Comparison of ENCODE assay signal across 10 cellular contexts in genomic region chr10:70584941-70585544, GRCh38. TPM values are rescaled to one million over a fixed set of nuclear protein-coding genes. Genes with fewer than 3 reads are reported as not detected.
DNase-seq lines count a peak whose midpoint lies in the region; ATAC-seq lines count a peak whose summit lies in the region.
"Had no signal": no experiment of that assay in that cellular context is flagged by ENCODE, and none has a peak within 500 bp of the region (broad histone marks: within the 10 kb centered on the region; RNA-seq: fewer than 3 reads in every experiment).

No MANE protein-coding gene starts in this region.

- peak overlapping the region; percentile 67 for H2AFZ ChIP-seq in neuronal stem cell (ENCODE audit: low read length)

- H3K4me1 Mint-ChIP-seq in activated T-cell treated with anti-CD3 and anti-CD28 coated beads, Interleukin-2, amount 50 U/mL, for 24 hours (ENCODE audit: low read depth), result peaks cover 41% of the 10 kb centered on the region

- peaks cover 14 to 22% of the 10 kb centered on the region in 2 donors for H3K4me1 ChIP-seq in neuronal stem cell (ENCODE audit: control insufficient read depth in 2 of 2, insufficient read depth in 1 of 2, low read depth in 1 of 2, low read length in 2 of 2)

- peak overlapping the region; percentile 44 for H3K27ac ChIP-seq in neuronal stem cell (replicated peaks; ENCODE audit: low read length)
- H3K27ac ChIP-seq: tibial nerve had no signal

- no peaks in the 10 kb centered on the region for H3K36me3 Mint-ChIP-seq in activated T-cell treated with anti-CD3 and anti-CD28 coated beads, Interleukin-2, amount 50 U/mL, for 24 hours (ENCODE audit: low read depth)

- H3K4me3 ChIP-seq in H7 (ENCODE audit: insufficient read depth, low read depth, low read length) (no peak overlapping the region), neuronal stem cell (ENCODE audit: low read length in 2 of 2) (no peak overlapping the region)
- H3K4me3 ChIP-seq: tibial nerve had no signal

- H3K18ac ChIP-seq in neuronal stem cell (ENCODE audit: low read length), result peak overlapping the region; percentile 82

- peak overlapping the region; percentile 56 for H2AK5ac ChIP-seq in neuronal stem cell (ENCODE audit: low read depth, low read length)

- no CpG with 5 or more reads among the region's 7 CpGs for WGBS in neuronal stem cell (ENCODE audit: extremely low coverage in 2 of 2, insufficient read length in 2 of 2, insufficient replicate concordance in 1 of 2), 2 donors

- no peak overlapping the region for H3K27ac Mint-ChIP-seq in activated T-cell treated with anti-CD3 and anti-CD28 coated beads, Interleukin-2, amount 50 U/mL, for 24 hours

- H3K23ac ChIP-seq in neuronal stem cell (ENCODE audit: low read depth, low read length, poor library complexity), result peak overlapping the region; percentile 29

- H3K9me3 Mint-ChIP-seq in activated T-cell treated with anti-CD3 and anti-CD28 coated beads, Interleukin-2, amount 50 U/mL, for 24 hours, result no peaks in the 10 kb centered on the region

- peak overlapping the region; percentile 34 for H2BK12ac ChIP-seq in neuronal stem cell (ENCODE audit: low read length)

- H3K14ac ChIP-seq in neuronal stem cell (ENCODE audit: low read length), result no peak overlapping the region

- peak overlapping the region; percentile 19 for H2BK120ac ChIP-seq in neuronal stem cell (ENCODE audit: low read depth, low read length)

- H3K79me1 ChIP-seq in neuronal stem cell (ENCODE audit: low read depth, low read length), result no peaks in the 10 kb centered on the region

- no peak for ATAC-seq in GM19467 (IDR thresholded peaks at IDR 0.05; ENCODE audit: unreplicated experiment)
- no peak for ATAC-seq in HG02973 (IDR thresholded peaks at IDR 0.05; ENCODE audit: unreplicated experiment)

- no peak overlapping the region for H3K4me2 ChIP-seq in neuronal stem cell (ENCODE audit: insufficient read depth, low read length, poor library complexity, severe bottlenecking)

- H3K36me3 ChIP-seq in H7 (replicated peaks; ENCODE audit: control insufficient read depth, insufficient read depth, low read length) (no peaks in the 10 kb centered on the region), neuronal stem cell (replicated peaks in 1 of 2; ENCODE audit: control insufficient read depth in 2 of 2, insufficient read depth in 2 of 2, low read length in 2 of 2) (no peaks in the 10 kb centered on the region)
- H3K36me3 ChIP-seq: tibial nerve had no signal

- no peak overlapping the region for H3K9ac ChIP-seq in neuronal stem cell (ENCODE audit: low read depth, low read length, poor library complexity)

- peak; percentile 86 for DNase-seq in H7
- peak; percentile 82 for DNase-seq in NCI-H2171 treated with DMSO at 0.1 percent for 48 hours (lab: John Stamatoyannopoulos, UW)
- peak; percentile 52 for DNase-seq in brain pericyte (ENCODE audit: low read depth, low spot score)
- DNase-seq in neuronal stem cell (ENCODE audit: low spot score), result peak; percentile 44
- no peak for DNase-seq in KG1 (lab: John Stamatoyannopoulos, UW)
- DNase-seq in activated T-cell treated with anti-CD3 and anti-CD28 coated beads, Interleukin-2, amount 50 U/mL, for 24 hours, result no peak

- no peaks in the 10 kb centered on the region for H3K9me3 ChIP-seq in neuronal stem cell (replicated peaks in 1 of 2; ENCODE audit: control insufficient read depth in 2 of 2, insufficient read depth in 1 of 2, low read depth in 1 of 2, low read length in 2 of 2)
- H3K9me3 ChIP-seq: tibial nerve had no signal

- no peak overlapping the region for H3K4ac ChIP-seq in neuronal stem cell (ENCODE audit: low read length)

- peak overlapping the region; percentile 95 for H2BK15ac ChIP-seq in neuronal stem cell (ENCODE audit: low read length)

- H3K27me3 Mint-ChIP-seq in activated T-cell treated with anti-CD3 and anti-CD28 coated beads, Interleukin-2, amount 50 U/mL, for 24 hours, result peaks cover 11% of the 10 kb centered on the region

- H3K27me3 ChIP-seq in H7 (ENCODE audit: control insufficient read depth, insufficient read depth, low read length) (no peaks in the 10 kb centered on the region), neuronal stem cell (ENCODE audit: control insufficient read depth in 3 of 3, insufficient read depth in 3 of 3, low read depth in 1 of 3, low read length in 3 of 3) (peaks cover 0 to 3% (median 0%) of the 10 kb centered on the region in 3 experiments)
- H3K27me3 ChIP-seq: tibial nerve had no signal

- H4K91ac ChIP-seq in neuronal stem cell (ENCODE audit: low read depth, low read length, poor library complexity), result no peak overlapping the region

- H3K4me3 Mint-ChIP-seq in activated T-cell treated with anti-CD3 and anti-CD28 coated beads, Interleukin-2, amount 50 U/mL, for 24 hours, result no peak overlapping the region

- H2BK5ac ChIP-seq in neuronal stem cell (ENCODE audit: low read length), result peak overlapping the region; percentile 48

- no peak overlapping the region for H4K8ac ChIP-seq in neuronal stem cell (ENCODE audit: low read depth, low read length)

RNA-seq across cellular contexts. Expression of gene PRF1, which starts 17.5 kb away (rescaled TPM):
- not detected in 2 replicates for total RNA-seq in H7 (2014; rRNA removed; shearing (Covaris generic))
- not detected for polyA plus RNA-seq in neuronal stem cell (2013, experiment 1 of 2)
- not detected for polyA plus RNA-seq in neuronal stem cell (2013, experiment 2 of 2)
- total RNA-seq: pulmonary artery endothelial cell had no signal

Comparison
In these comparisons a context has a peak if more than half of its experiments do, and no peak if none do; other contexts are left out.
1. DNase-seq: peak in H7 (single experiment), NCI-H2171 treated with DMSO at 0.1 percent for 48 hours (single experiment), brain pericyte (single experiment) and neuronal stem cell (single experiment); none in KG1 (single experiment) and activated T-cell treated with anti-CD3 and anti-CD28 coated beads, Interleukin-2, amount 50 U/mL, for 24 hours (single experiment).